ENCODE assay signal across 1 cellular context in genomic region chr4:26299254-26299882, GRCh38.
TF ChIP-seq lines count a peak whose summit lies in the region.

No MANE protein-coding gene starts in this region.

TF ChIP-seq in H1, 55 proteins besides CTCF, POLR2A, EP300 and RAD21:
- TF ChIP-seq CHD7 (IDR thresholded peaks at IDR 0.05; ENCODE audit: insufficient replicate concordance, low read length) (no peak), EGR1 (IDR thresholded peaks at IDR 0.05; ENCODE audit: borderline replicate concordance, low read depth, low read length) (no peak), CREB1 (IDR thresholded peaks at IDR 0.05) (no peak)
